ENCODE assay signal across 14 cellular contexts in the genomic region with DNA sequence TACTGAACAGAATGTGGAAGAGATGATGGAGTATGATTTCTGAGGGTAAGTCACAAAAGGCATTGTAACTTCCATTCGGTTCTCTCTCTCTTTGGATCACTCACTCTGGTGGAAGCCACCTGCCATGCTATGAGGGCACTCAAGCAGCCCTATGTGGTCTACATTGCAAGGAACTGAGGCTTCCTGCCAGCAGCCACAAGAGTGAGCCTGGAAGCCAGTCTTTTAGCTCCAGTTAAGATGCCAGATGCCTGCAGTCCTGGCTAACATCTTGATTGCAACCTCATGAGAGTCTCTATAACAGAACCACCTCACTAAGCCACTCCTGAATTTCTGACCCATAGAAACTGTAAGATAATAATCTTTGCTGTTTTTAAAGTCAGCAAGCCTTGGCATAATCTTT.
"Had no signal": no experiment of that assay in that cellular context is flagged by ENCODE, and none has a peak within 500 bp of the region (broad histone marks: within the 10 kb centered on the region; RNA-seq: fewer than 3 reads in every experiment).

No MANE protein-coding gene starts in this region.

- H3K36me3 ChIP-seq: esophagus squamous epithelium, left ventricle myocardium inferior, thyroid gland, vagina had no signal

- H3K79me2 ChIP-seq: parathyroid adenoma had no signal

- H3K9ac ChIP-seq: parathyroid adenoma had no signal

- H2AFZ ChIP-seq: parathyroid adenoma had no signal

- H3K27me3 ChIP-seq: esophagus squamous epithelium, foreskin keratinocyte, thyroid gland, vagina had no signal

- ATAC-seq: activated naive CD4-positive, alpha-beta T cell treated with anti-CD3 and anti-CD28 coated beads, Interleukin-2, amount 50 U/mL, for 72 hours; activated T-cell treated with anti-CD3 and anti-CD28 coated beads, Interleukin-2, amount 50 U/mL, for 4 hours; foreskin keratinocyte had no signal

- H3K27ac ChIP-seq: esophagus squamous epithelium, foreskin keratinocyte, left ventricle myocardium inferior, parathyroid adenoma, thyroid gland, vagina had no signal

- H3K4me3 ChIP-seq: esophagus squamous epithelium, left ventricle myocardium inferior, thyroid gland, vagina had no signal

- H3K9me3 ChIP-seq: esophagus squamous epithelium, left ventricle myocardium inferior, thyroid gland, vagina had no signal

- H3K4me1 ChIP-seq: esophagus squamous epithelium, left ventricle myocardium inferior, parathyroid adenoma, thyroid gland, vagina had no signal

- DNase-seq: activated CD4-positive, alpha-beta memory T cell treated with anti-CD3 and anti-CD28 coated beads for 36 hours; activated effector memory CD4-positive, alpha-beta T cell treated with anti-CD3 and anti-CD28 coated beads, Interleukin-2, amount 50 U/mL, for 16 hours; activated T-cell treated with anti-CD3 and anti-CD28 coated beads, Interleukin-2, amount 50 U/mL, for 4 hours; anterior cingulate cortex; esophagus squamous epithelium; foreskin keratinocyte; head of caudate nucleus; islet precursor cell; left ventricle myocardium inferior; T-helper 9 cell; thyroid gland had no signal
